In genomic region chr4:80967346-80967745, GRCh38 we compare ENCODE assay signal across 31 cellular contexts.
"Had no signal": no experiment of that assay in that cellular context is flagged by ENCODE, and none has a peak within 500 bp of the region (broad histone marks: within the 10 kb centered on the region; RNA-seq: fewer than 3 reads in every experiment).

No MANE protein-coding gene starts in this region.

- H3K27me3 Mint-ChIP-seq: activated CD8-positive, alpha-beta memory T cell treated with anti-CD3 and anti-CD28 coated beads, Interleukin-2, amount 10 ng/mL, durations not matched to agents 7 days and 5 days; stimulated activated memory B cell treated with anti-CD40 and anti-IgM and Interleukin-4, amounts not matched to agents 10 μg/mL and 1 μg/mL and 100 μg/mL, for 72 hours had no signal

- H3K36me3 Mint-ChIP-seq: activated CD8-positive, alpha-beta memory T cell treated with anti-CD3 and anti-CD28 coated beads, Interleukin-2, amount 10 ng/mL, durations not matched to agents 7 days and 5 days; activated naive CD4-positive, alpha-beta T cell treated with anti-CD3 and anti-CD28 coated beads, Interleukin-2, amount 50 U/mL, for 24 hours; stimulated activated memory B cell treated with anti-CD40 and anti-IgM and Interleukin-4, amounts not matched to agents 10 μg/mL and 1 μg/mL and 100 μg/mL, for 72 hours had no signal

- H3K9me3 Mint-ChIP-seq: activated CD8-positive, alpha-beta T cell treated with anti-CD3 and anti-CD28 coated beads for 36 hours; activated naive CD4-positive, alpha-beta T cell treated with anti-CD3 and anti-CD28 coated beads, Interleukin-2, amount 50 U/mL, for 24 hours; activated T-helper 2 cell treated with anti-CD3 and anti-CD28 coated beads, Interferon-gamma antibody, Interleukin-2, Interleukin-4, amounts not matched to agents 10 μg/mL and 5 μg/mL and 100 μg/mL, durations not matched to agents 14 hours and 24 hours and 36 hours; neural crest cell; stimulated activated memory B cell treated with anti-CD40 and anti-IgM and Interleukin-4, amounts not matched to agents 10 μg/mL and 1 μg/mL and 100 μg/mL, for 72 hours; T-helper 2 cell treated with Interferon-gamma antibody and Interleukin-4, amounts not matched to agents 5 μg/mL and 100 μg/mL, for 36 hours had no signal

- H3K4me1 Mint-ChIP-seq: activated B cell treated with CpG ODN at 0.5 μM for 24 hours; activated CD8-positive, alpha-beta memory T cell treated with anti-CD3 and anti-CD28 coated beads, Interleukin-2, amount 10 ng/mL, durations not matched to agents 7 days and 5 days; activated naive CD4-positive, alpha-beta T cell treated with anti-CD3 and anti-CD28 coated beads, Interleukin-2, amount 50 U/mL, for 24 hours; activated naive CD8-positive, alpha-beta T cell treated with anti-CD3 and anti-CD28 coated beads, Interleukin-2, amount 50 U/mL, for 24 hours; naive thymus-derived CD8-positive, alpha-beta T cell; neural crest cell; stimulated activated memory B cell treated with anti-CD40 and anti-IgM and Interleukin-4, amounts not matched to agents 10 μg/mL and 1 μg/mL and 100 μg/mL, for 72 hours; stimulated activated naive CD8-positive, alpha-beta T cell treated with anti-CD3 and anti-CD28 coated beads, Interleukin-15, amount 100 ng/mL, for 72 hours had no signal

- ATAC-seq: activated CD8-positive, alpha-beta memory T cell treated with anti-CD3 and anti-CD28 coated beads, Interleukin-2, amount 10 ng/mL, durations not matched to agents 7 days and 5 days; activated CD8-positive, alpha-beta T cell treated with anti-CD3 and anti-CD28 coated beads for 36 hours; activated naive CD8-positive, alpha-beta T cell treated with anti-CD3 and anti-CD28 coated beads, Interleukin-2, amount 50 U/mL, for 24 hours; esophagus mucosa; gastroesophageal sphincter; left colon; naive thymus-derived CD8-positive, alpha-beta T cell; pancreas; sciatic nerve; stimulated activated memory B cell treated with anti-CD40 and anti-IgM and Interleukin-4, amounts not matched to agents 10 μg/mL and 1 μg/mL and 100 μg/mL, for 72 hours; stimulated activated naive CD8-positive, alpha-beta T cell treated with anti-CD3 and anti-CD28 coated beads, Interleukin-15, amount 100 ng/mL, for 72 hours had no signal

- H3K27ac Mint-ChIP-seq: activated B cell treated with CpG ODN at 0.5 μM for 24 hours; activated CD8-positive, alpha-beta memory T cell treated with anti-CD3 and anti-CD28 coated beads, Interleukin-2, amount 10 ng/mL, durations not matched to agents 7 days and 5 days; activated CD8-positive, alpha-beta T cell treated with anti-CD3 and anti-CD28 coated beads for 36 hours; activated naive CD4-positive, alpha-beta T cell treated with anti-CD3 and anti-CD28 coated beads, Interleukin-2, amount 50 U/mL, for 24 hours; activated naive CD8-positive, alpha-beta T cell treated with anti-CD3 and anti-CD28 coated beads, Interleukin-2, amount 50 U/mL, for 24 hours; activated T-helper 2 cell treated with anti-CD3 and anti-CD28 coated beads, Interferon-gamma antibody, Interleukin-2, Interleukin-4, amounts not matched to agents 10 μg/mL and 5 μg/mL and 100 μg/mL, durations not matched to agents 14 hours and 24 hours and 36 hours; stimulated activated memory B cell treated with anti-CD40 and anti-IgM and Interleukin-4, amounts not matched to agents 10 μg/mL and 1 μg/mL and 100 μg/mL, for 72 hours; stimulated activated naive CD8-positive, alpha-beta T cell treated with anti-CD3 and anti-CD28 coated beads, Interleukin-15, amount 100 ng/mL, for 72 hours; T-helper 2 cell treated with Interferon-gamma antibody and Interleukin-4, amounts not matched to agents 5 μg/mL and 100 μg/mL, for 36 hours had no signal

- H3K4me3 Mint-ChIP-seq: activated B cell treated with CpG ODN at 0.5 μM for 24 hours; activated CD8-positive, alpha-beta memory T cell treated with anti-CD3 and anti-CD28 coated beads, Interleukin-2, amount 10 ng/mL, durations not matched to agents 7 days and 5 days; activated CD8-positive, alpha-beta T cell treated with anti-CD3 and anti-CD28 coated beads for 36 hours; activated naive CD4-positive, alpha-beta T cell treated with anti-CD3 and anti-CD28 coated beads, Interleukin-2, amount 50 U/mL, for 24 hours; activated naive CD8-positive, alpha-beta T cell treated with anti-CD3 and anti-CD28 coated beads, Interleukin-2, amount 50 U/mL, for 24 hours; naive thymus-derived CD8-positive, alpha-beta T cell; neural crest cell; stimulated activated memory B cell treated with anti-CD40 and anti-IgM and Interleukin-4, amounts not matched to agents 10 μg/mL and 1 μg/mL and 100 μg/mL, for 72 hours; stimulated activated naive CD8-positive, alpha-beta T cell treated with anti-CD3 and anti-CD28 coated beads, Interleukin-15, amount 100 ng/mL, for 72 hours; T-helper 2 cell treated with Interferon-gamma antibody and Interleukin-4, amounts not matched to agents 5 μg/mL and 100 μg/mL, for 36 hours had no signal

- DNase-seq: activated B cell treated with CpG ODN at 0.5 μM for 24 hours; activated CD4-positive, alpha-beta T cell treated with anti-CD3 and anti-CD28 coated beads, Interleukin-2, amount 50 U/mL, for 1 hour; activated CD8-positive, alpha-beta memory T cell treated with anti-CD3 and anti-CD28 coated beads, Interleukin-2, amount 10 ng/mL, durations not matched to agents 7 days and 5 days; activated CD8-positive, alpha-beta T cell treated with anti-CD3 and anti-CD28 coated beads for 36 hours; activated naive CD8-positive, alpha-beta T cell treated with anti-CD3 and anti-CD28 coated beads, Interleukin-2, amount 50 U/mL, for 24 hours; activated T-cell treated with anti-CD3 and anti-CD28 coated beads, Interleukin-2, amount 50 U/mL, for 48 hours; amygdala; caudate nucleus; left colon; midbrain; naive thymus-derived CD8-positive, alpha-beta T cell; nucleus accumbens; pancreas; retina; stimulated activated CD4-positive, alpha-beta T cell treated with anti-CD3 and anti-CD28 coated beads, Interleukin-12 subunit alpha, Interleukin-12 subunit beta, amount 100 ng/mL, for 4 hours; stimulated activated CD4-positive, alpha-beta T cell treated with anti-CD3 and anti-CD28 coated beads, Interleukin-4, amount 100 ng/mL, for 24 hours; stimulated activated naive CD8-positive, alpha-beta T cell treated with anti-CD3 and anti-CD28 coated beads, Interleukin-15, amount 100 ng/mL, for 72 hours; thyroid gland; upper lobe of left lung had no signal

- H3K4me3 ChIP-seq: gastroesophageal sphincter, hepatocyte, pancreas, prostate gland, skin epidermis, thyroid gland, upper lobe of left lung, vagina had no signal
